In the genomic region with DNA sequence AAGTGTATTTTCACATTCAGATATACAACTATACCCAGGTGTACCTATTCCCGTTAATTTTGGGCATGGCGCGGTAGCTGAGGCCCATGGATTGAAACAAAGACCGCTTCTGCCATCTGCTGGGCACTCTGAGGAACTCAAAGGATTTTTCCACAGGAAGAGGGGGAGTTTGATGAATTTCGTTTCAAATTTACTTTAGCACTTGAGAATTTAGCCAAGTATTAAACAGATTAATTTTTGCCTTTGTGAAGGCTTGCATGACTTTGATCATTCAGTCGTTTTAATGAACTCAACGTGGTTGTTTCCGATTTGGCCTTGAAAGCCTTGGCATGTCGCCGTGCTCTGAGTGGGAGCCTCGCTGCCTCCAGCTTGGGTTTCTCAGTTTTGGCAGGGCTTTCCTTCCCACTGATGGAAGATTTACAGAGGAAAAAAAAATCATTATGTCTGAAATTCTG, we compare ENCODE assay signal across 8 cellular contexts.
DNase-seq lines count a peak whose midpoint lies in the region; FAIRE-seq and TF ChIP-seq lines count a peak whose summit lies in the region.

No MANE protein-coding gene starts in this region.

- POLR2A ChIA-PET in OCI-LY7 (lab: Charles Lee), result no interaction called here

- FAIRE-seq in D721Med (lab: Jason Lieb, UNC) (no peak), urothelium cell line (lab: Jason Lieb, UNC) (peak; percentile 66)

- H3K36me3 ChIP-seq in OCI-LY7 (ENCODE audit: insufficient read depth, low read length), result no peaks in the 10 kb centered on the region
- no peaks in the 10 kb centered on the region for H3K36me3 ChIP-seq in osteoblast (ENCODE audit: insufficient read depth, low read length)

- peaks cover 6% of the 10 kb centered on the region for H3K27me3 ChIP-seq in osteoblast (ENCODE audit: insufficient read depth, low read length)

- H4K20me1 ChIP-seq in OCI-LY7 (ENCODE audit: insufficient read depth, low read length) (no peaks in the 10 kb centered on the region), osteoblast (ENCODE audit: insufficient read depth, low read length) (no peaks in the 10 kb centered on the region)

- H3K27ac ChIP-seq in OCI-LY7 (ENCODE audit: low read depth, low read length, poor library complexity, severe bottlenecking) (no peak overlapping the region), osteoblast (ENCODE audit: low read depth, low read length) (peak overlapping the region; percentile 42)

- H3K4me3 ChIP-seq in OCI-LY7 (ENCODE audit: low read depth, low read length, poor library complexity, severe bottlenecking), result no peak overlapping the region
- H3K4me3 ChIP-seq in osteoblast (ENCODE audit: insufficient read depth, low read length), result peak overlapping the region; percentile 77

- no peaks in the 10 kb centered on the region for H3K4me1 ChIP-seq in OCI-LY7 (ENCODE audit: insufficient read depth, low read length, poor library complexity, severe bottlenecking)
- H3K4me1 ChIP-seq in osteoblast (ENCODE audit: insufficient read depth, low read length), result peaks cover 12% of the 10 kb centered on the region

- CTCF ChIA-PET in OCI-LY7 (lab: Charles Lee; ENCODE audit: unreplicated experiment), result no interaction called here

- H2AFZ ChIP-seq in OCI-LY7 (ENCODE audit: low read length) (no peak overlapping the region), osteoblast (ENCODE audit: low read length) (peak overlapping the region; percentile 90)

- no peaks in the 10 kb centered on the region for H3K36me3 Mint-ChIP-seq in activated naive CD4-positive, alpha-beta T cell treated with anti-CD3 and anti-CD28 coated beads, Interleukin-2, amount 50 U/mL, for 24 hours

- H3K4me1 Mint-ChIP-seq in activated naive CD4-positive, alpha-beta T cell treated with anti-CD3 and anti-CD28 coated beads, Interleukin-2, amount 50 U/mL, for 24 hours, result peaks cover 5% of the 10 kb centered on the region

- no peak for DNase-seq in D721Med (ENCODE audit: insufficient read length, low spot score)
- DNase-seq in HPDE6-E6E7 (ENCODE audit: extremely low spot score), result peak; percentile 71
- DNase-seq in OCI-LY7 (ENCODE audit: low spot score), result peak; percentile 40
- DNase-seq in germinal center (ENCODE audit: low spot score), result peak; percentile 38
- peak; percentile 22 for DNase-seq in osteoblast (ENCODE audit: insufficient read length, low spot score, missing footprints)
- DNase-seq in urothelium cell line (ENCODE audit: low spot score), result peak; percentile 85
- DNase-seq in GF-D8 (lab: John Stamatoyannopoulos, UW), result no peak

- no peaks in the 10 kb centered on the region for H3K27me3 Mint-ChIP-seq in activated naive CD4-positive, alpha-beta T cell treated with anti-CD3 and anti-CD28 coated beads, Interleukin-2, amount 50 U/mL, for 24 hours

- peak overlapping the region; percentile 56 for H3K4me3 Mint-ChIP-seq in activated naive CD4-positive, alpha-beta T cell treated with anti-CD3 and anti-CD28 coated beads, Interleukin-2, amount 50 U/mL, for 24 hours

- H3K79me2 ChIP-seq in OCI-LY7 (ENCODE audit: insufficient read depth, low read depth, low read length) (no peaks in the 10 kb centered on the region), osteoblast (ENCODE audit: insufficient read depth, low read length) (no peaks in the 10 kb centered on the region)

- no peak overlapping the region for H3K27ac Mint-ChIP-seq in activated naive CD4-positive, alpha-beta T cell treated with anti-CD3 and anti-CD28 coated beads, Interleukin-2, amount 50 U/mL, for 24 hours

- TF ChIP-seq CTCF in D721Med (IDR thresholded peaks at IDR 0.05; ENCODE audit: insufficient read depth, missing control alignments) (peak; percentile 80), OCI-LY7 (conservative IDR thresholded peaks at IDR 0.05; ENCODE audit: low read length) (peak; percentile 88), osteoblast (IDR thresholded peaks at IDR 0.05; ENCODE audit: extremely low read depth, low read depth, low read length) (peak; percentile 87)

- no peaks in the 10 kb centered on the region for H3K9me3 ChIP-seq in OCI-LY7 (ENCODE audit: low read length)
- no peaks in the 10 kb centered on the region for H3K9me3 ChIP-seq in osteoblast (ENCODE audit: low read depth, low read length)

- no TSS peak for BruUV-seq in OCI-LY7 (replicated peaks; lab: Mats Ljungman, UMichigan)

- H3K4me2 ChIP-seq in OCI-LY7 (ENCODE audit: low read length), result no peak overlapping the region
- peak overlapping the region; percentile 96 for H3K4me2 ChIP-seq in osteoblast (ENCODE audit: insufficient read depth, low read length)

- no peaks in the 10 kb centered on the region for H3K9me3 Mint-ChIP-seq in activated naive CD4-positive, alpha-beta T cell treated with anti-CD3 and anti-CD28 coated beads, Interleukin-2, amount 50 U/mL, for 24 hours

- H3K9me2 ChIP-seq in OCI-LY7 (ENCODE audit: insufficient read depth, low read length), result no peaks in the 10 kb centered on the region

- intact Hi-C loops in OCI-LY7 (cut with micrococcal nuclease; ENCODE audit: unreplicated experiment), result loop anchor here (1.0 to 2.0 kb wide), 2 partner anchors 251 to 483 kb away; no protein-coding TSS in a partner anchor

Comparison
In these comparisons a context has a peak if more than half of its experiments do, and no peak if none do; other contexts are left out.
1. DNase-seq: peak in HPDE6-E6E7 (single experiment), OCI-LY7 (single experiment), germinal center (single experiment), osteoblast (single experiment) and urothelium cell line (single experiment); none in D721Med (single experiment) and GF-D8 (single experiment).
2. Peak in every context shown above with its lines, with median percentiles within 50 percentile points of each other: CTCF ChIP-seq.